Comparison of ENCODE assay signal across 9 cellular contexts in genomic region chr20:8073024-8073832, GRCh38. TPM values are rescaled to one million over a fixed set of nuclear protein-coding genes. Genes with fewer than 3 reads are reported as not detected.
DNase-seq lines count a peak whose midpoint lies in the region; ATAC-seq and TF ChIP-seq lines count a peak whose summit lies in the region.
"Had no signal": no experiment of that assay in that cellular context is flagged by ENCODE, and none has a peak within 500 bp of the region (broad histone marks: within the 10 kb centered on the region; RNA-seq: fewer than 3 reads in every experiment).

No MANE protein-coding gene starts in this region.

- ATAC-seq in GM19455 (IDR thresholded peaks at IDR 0.05; ENCODE audit: unreplicated experiment) (no peak), HG03439 (IDR thresholded peaks at IDR 0.05; ENCODE audit: unreplicated experiment) (no peak), GM21515 (IDR thresholded peaks at IDR 0.05; ENCODE audit: unreplicated experiment) (no peak)

- peaks cover 4% of the 10 kb centered on the region; the same call in 1 of the 2 replicates for H3K27me3 Mint-ChIP-seq in HFFc6 (ENCODE audit: insufficient read depth)

- H3K4me3 ChIP-seq in epithelial cell of proximal tubule (ENCODE audit: low read depth, low read length): no peak overlapping the region
- H3K4me3 ChIP-seq: left ventricle myocardium inferior had no signal

- peaks cover 32% of the 10 kb centered on the region for H3K4me1 Mint-ChIP-seq in HFFc6 (ENCODE audit: low read depth)

- H3K4me3 Mint-ChIP-seq in HFFc6: peak overlapping the region; percentile 10; the same call in 1 of the 2 replicates

- H3K9me3 Mint-ChIP-seq in HFFc6: no peaks in the 10 kb centered on the region

- no peaks in the 10 kb centered on the region for H3K36me3 Mint-ChIP-seq in HFFc6 (ENCODE audit: low read depth)

- no peak for TF ChIP-seq CTCF in HFFc6 (IDR thresholded peaks at IDR 0.05)
- no peak for TF ChIP-seq CTCF in epithelial cell of proximal tubule (conservative IDR thresholded peaks at IDR 0.05; ENCODE audit: low read depth, low read length)

- DNase-seq in HFFc6 (peak; percentile 52), RPMI7951 (ENCODE audit: low read depth) (peak; percentile 47), epithelial cell of proximal tubule (ENCODE audit: low read depth) (peak; percentile 18), renal cortical epithelial cell (ENCODE audit: low read depth) (peak; percentile 75)
- DNase-seq: activated effector memory CD4-positive, alpha-beta T cell treated with Interleukin-2 at 50 U/mL for 16 hours; left ventricle myocardium inferior had no signal

- peak overlapping the region; percentile 88 for H3K27ac Mint-ChIP-seq in HFFc6

RNA-seq across cellular contexts. Expression of gene TMX4, which starts 53.7 kb away (rescaled TPM):
- 10 to 100 TPM; 35.8 to 47.8 (median 39.3) TPM for total RNA-seq in HFFc6 (2021; fragmentation: NEBNext Ultra II Directional; extraction: Animal tissue kit (Norgen Biotek cat#: 25700))
- total RNA-seq in RPMI7951 (2014; rRNA removed; shearing (Covaris generic)): 53.2 and 56.6 TPM in 2 replicates
- total RNA-seq in epithelial cell of proximal tubule (15.3 and 23.5 TPM in 2 replicates), renal cortical epithelial cell (13.5 and 31.1 TPM in 2 replicates)

RNA-seq across cellular contexts. Expression of gene PLCB1, which starts 58.8 kb away (rescaled TPM):
- total RNA-seq in HFFc6 (2021; fragmentation: NEBNext Ultra II Directional; extraction: Animal tissue kit (Norgen Biotek cat#: 25700)): 10 to 100 TPM; 17.2 to 25.7 (median 23.1) TPM
- total RNA-seq in RPMI7951 (2014; rRNA removed; shearing (Covaris generic)): 18.1 and 28.4 TPM in 2 replicates
- 0.07 and 2.2 TPM in 2 replicates for total RNA-seq in epithelial cell of proximal tubule
- total RNA-seq in renal cortical epithelial cell: 0.17 and 2.0 TPM in 2 replicates

Comparison
In these comparisons a context has a peak if more than half of its experiments do, and no peak if none do; other contexts are left out.
1. DNase-seq: peak in every context shown above with its lines; median percentile 75 in renal cortical epithelial cell; 52 in HFFc6; 47 in RPMI7951; 18 in epithelial cell of proximal tubule.